In genomic region chr12:84183576-84183975, GRCh38 we compare ENCODE assay signal across 21 cellular contexts.
"Had no signal": no experiment of that assay in that cellular context is flagged by ENCODE, and none has a peak within 500 bp of the region (broad histone marks: within the 10 kb centered on the region; RNA-seq: fewer than 3 reads in every experiment).

No MANE protein-coding gene starts in this region.

- FAIRE-seq: RCC 7860 had no signal

- H3K4me3 ChIP-seq: MG63, SJSA1, SK-N-MC had no signal

- H3K27me3 ChIP-seq: MG63, SJSA1 had no signal

- H3K36me3 ChIP-seq: MG63, SJSA1 had no signal

- H3K27ac ChIP-seq: SJSA1, SK-N-MC had no signal

- DNase-seq: KBM-7, MG63, NCI-H1092 treated with DMSO at 0.1 percent for 48 hours, NCI-H1436, NCI-H187, NCI-H2029, NCI-H2081 treated with DMSO at 0.1 percent for 48 hours, NCI-H2171, NCI-H226, NCI-H446, NCI-H510A, NCI-H524 treated with DMSO at 0.1 percent for 48 hours, NCI-H69, NCI-H774, Right ventricle myocardium superior, RPMI8226, SIG-M5, SW 1271 had no signal

- H3K9me3 ChIP-seq: MG63 had no signal

- H3K4me1 ChIP-seq: SJSA1 had no signal
